25 cellular contexts compared by ENCODE assay signal in genomic region chr20:40370800-40371199, GRCh38.
"Had no signal": no experiment of that assay in that cellular context is flagged by ENCODE, and none has a peak within 500 bp of the region (broad histone marks: within the 10 kb centered on the region; RNA-seq: fewer than 3 reads in every experiment).

No MANE protein-coding gene starts in this region.

- H3K4me3 Mint-ChIP-seq: dendritic cell treated with granulocyte-macrophage colony-stimulating factor and Interleukin-4, amounts not matched to agents 40 ng/mL and 50 ng/mL, for 4 days; endodermal cell; natural killer cell; neural crest cell; stimulated activated naive B cell treated with anti-CD40 and anti-IgM and Interleukin-4, amounts not matched to agents 10 μg/mL and 1 μg/mL and 100 μg/mL, for 72 hours; stimulated activated naive CD8-positive, alpha-beta T cell treated with anti-CD3 and anti-CD28 coated beads, Interleukin-15, Interleukin-2, amounts not matched to agents 100 ng/mL and 50 ng/mL, for 24 hours had no signal

- H3K27me3 ChIP-seq: colonic mucosa, gastrocnemius medialis, sigmoid colon, spleen, tibial nerve, upper lobe of right lung, uterus had no signal

- H3K36me3 Mint-ChIP-seq: stimulated activated naive B cell treated with anti-CD40 and anti-IgM and Interleukin-4, amounts not matched to agents 10 μg/mL and 1 μg/mL and 100 μg/mL, for 72 hours had no signal

- H3K4me1 ChIP-seq: colonic mucosa, gastrocnemius medialis, lower lobe of right lung, prostate gland, sigmoid colon, spleen, tibial nerve, upper lobe of right lung, uterus had no signal

- H3K4me1 Mint-ChIP-seq: endodermal cell; natural killer cell; neural crest cell; stimulated activated naive B cell treated with anti-CD40 and anti-IgM and Interleukin-4, amounts not matched to agents 10 μg/mL and 1 μg/mL and 100 μg/mL, for 72 hours had no signal

- H3K27ac ChIP-seq: colonic mucosa, epithelial cell of prostate, gastrocnemius medialis, lower lobe of right lung, prostate gland, sigmoid colon, skin epidermis, spleen, thoracic aorta, tibial nerve, upper lobe of right lung, uterus had no signal

- H3K27ac Mint-ChIP-seq: dendritic cell treated with granulocyte-macrophage colony-stimulating factor and Interleukin-4, amounts not matched to agents 40 ng/mL and 50 ng/mL, for 4 days; endodermal cell; natural killer cell; stimulated activated naive B cell treated with anti-CD40 and anti-IgM and Interleukin-4, amounts not matched to agents 10 μg/mL and 1 μg/mL and 100 μg/mL, for 72 hours; stimulated activated naive CD8-positive, alpha-beta T cell treated with anti-CD3 and anti-CD28 coated beads, Interleukin-15, Interleukin-2, amounts not matched to agents 100 ng/mL and 50 ng/mL, for 24 hours had no signal

- DNase-seq: colonic mucosa; effector CD8-positive, alpha-beta T cell; endodermal cell; foreskin fibroblast; gastrocnemius medialis; left ventricle myocardium superior; lower lobe of right lung; natural killer cell; nucleus accumbens; right cardiac atrium; sigmoid colon; spleen; stimulated activated naive B cell treated with anti-CD40 and anti-IgM and Interleukin-4, amounts not matched to agents 10 μg/mL and 1 μg/mL and 100 μg/mL, for 72 hours; upper lobe of right lung; uterus had no signal

- H3K4me3 ChIP-seq: colonic mucosa, gastrocnemius medialis, lower lobe of right lung, prostate gland, sigmoid colon, skin epidermis, spleen, thoracic aorta, tibial nerve, upper lobe of right lung, uterus had no signal

- H3K27me3 Mint-ChIP-seq: stimulated activated naive B cell treated with anti-CD40 and anti-IgM and Interleukin-4, amounts not matched to agents 10 μg/mL and 1 μg/mL and 100 μg/mL, for 72 hours had no signal

- H3K36me3 ChIP-seq: colonic mucosa, gastrocnemius medialis, lower lobe of right lung, prostate gland, sigmoid colon, spleen, thoracic aorta, tibial nerve, upper lobe of right lung, uterus had no signal

- H3K9me3 ChIP-seq: colonic mucosa, gastrocnemius medialis, lower lobe of right lung, prostate gland, sigmoid colon, upper lobe of right lung, uterus had no signal

- ATAC-seq: esophagus mucosa; gastrocnemius medialis; left ventricle myocardium superior; lower lobe of right lung; natural killer cell; right cardiac atrium; stimulated activated naive B cell treated with anti-CD40 and anti-IgM and Interleukin-4, amounts not matched to agents 10 μg/mL and 1 μg/mL and 100 μg/mL, for 72 hours; upper lobe of right lung had no signal

- FAIRE-seq: keratinocyte had no signal
